In the genomic region with DNA sequence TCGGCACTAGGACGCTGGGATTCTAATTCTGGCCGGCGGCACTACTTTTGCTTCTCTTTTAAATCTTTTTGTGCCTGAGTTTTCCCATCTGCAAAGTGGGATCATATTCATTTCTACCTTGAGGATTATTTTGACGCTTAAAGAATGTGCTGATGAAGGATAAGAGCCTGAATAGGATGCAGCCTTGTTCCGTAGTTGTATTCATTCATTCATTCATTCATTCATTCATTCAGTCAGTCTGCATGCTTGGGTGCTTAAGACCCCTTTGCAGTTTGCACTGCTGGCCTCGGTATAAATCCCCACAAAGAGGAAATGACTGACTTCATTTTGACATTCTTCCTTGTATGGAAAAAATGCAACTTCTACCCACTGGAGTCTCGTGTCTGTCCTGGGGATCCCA, we compare ENCODE assay signal across 17 cellular contexts.
DNase-seq lines count a peak whose midpoint lies in the region; ATAC-seq, FAIRE-seq and TF ChIP-seq lines count a peak whose summit lies in the region.
"Had no signal": no experiment of that assay in that cellular context is flagged by ENCODE, and none has a peak within 500 bp of the region (broad histone marks: within the 10 kb centered on the region; RNA-seq: fewer than 3 reads in every experiment).

No MANE protein-coding gene starts in this region.

- H3K36me3 ChIP-seq in GM12878 (ENCODE audit: control insufficient read depth in 2 of 2, insufficient read depth in 2 of 2, low read length in 1 of 2) (peaks cover 0 to 2% of the 10 kb centered on the region in 2 experiments), mucosa of rectum (ENCODE audit: control insufficient read depth in 2 of 2, insufficient read depth in 2 of 2, low read length in 2 of 2) (peaks cover 0 to 3% of the 10 kb centered on the region in 2 donors), stomach smooth muscle (ENCODE audit: control insufficient read depth in 2 of 2, insufficient read depth in 2 of 2, low read length in 2 of 2) (peaks cover 0 to 2% of the 10 kb centered on the region in 2 donors)
- H3K36me3 ChIP-seq: SJSA1 had no signal

- no peaks in the 10 kb centered on the region for H4K20me1 ChIP-seq in GM12878 (ENCODE audit: control insufficient read depth, insufficient read depth)

- peaks cover 26% of the 10 kb centered on the region for H3K79me2 ChIP-seq in GM12878 (ENCODE audit: control insufficient read depth, insufficient read depth, low read length)

- 73% methylated on average over 8 of the region's 8 CpGs for WGBS in GM12878 (ENCODE audit: insufficient coverage, insufficient replicate concordance, low lambda C conversion rate, missing lambda C conversion rate)

- RAD21 ChIA-PET in GM12878 (lab: Charles Lee; ENCODE audit: unreplicated experiment), result interaction anchor here (0.6 to 6.5 kb wide), 4 partner anchors 12 to 126 kb away, joined by 3 to 42 read pairs (median 14); no protein-coding TSS in a partner anchor

- SMC1A ChIA-PET in GM12878 (lab: Charles Lee; ENCODE audit: uncharacterized antibody, unreplicated experiment), result interaction anchor here (1.3 to 23.9 kb wide), 5 partner anchors 11 to 144 kb away, joined by 4 to 329 read pairs (median 5); no protein-coding TSS in a partner anchor

- peak overlapping the region; percentile 56 for H3K27ac ChIP-seq in GM12878 (ENCODE audit: control insufficient read depth, insufficient read depth)
- H3K27ac ChIP-seq in mucosa of rectum (ENCODE audit: low read depth in 2 of 2, low read length in 2 of 2), result peak overlapping the region; percentile 5 to 84
- H3K27ac ChIP-seq in stomach smooth muscle (ENCODE audit: low read length), result peak overlapping the region; percentile 90
- H3K27ac ChIP-seq: GM23248, SJSA1 had no signal

- POLR2A ChIA-PET in GM12878 (lab: Charles Lee), result interaction anchor here (0.6 to 1.3 kb wide), 3 partner anchors 8 to 37 kb away, joined by 3 to 4 read pairs (median 3); no protein-coding TSS in a partner anchor

- H2AFZ ChIP-seq in GM12878 (ENCODE audit: control insufficient read depth, low read depth, low read length), result no peak overlapping the region
- H2AFZ ChIP-seq: GM23248 had no signal

- BruUV-seq in GM12878 (replicated peaks; lab: Mats Ljungman, UMichigan), result no TSS peak

- no peak for TF ChIP-seq POLR2A in GM12878 (IDR thresholded peaks at IDR 0.05; ENCODE audit: low read depth, low read length)

- TF ChIP-seq EP300 in GM12878 (IDR thresholded peaks at IDR 0.05; ENCODE audit: borderline replicate concordance in 1 of 2, control insufficient read depth in 1 of 2, low read depth in 2 of 2, low read length in 2 of 2), result no peak

- in situ Hi-C loops in GM12878 (cut with MboI), result no loop called here

- ATAC-seq in GM12878, result no peak
- ATAC-seq in HG03460 (IDR thresholded peaks at IDR 0.05; ENCODE audit: unreplicated experiment), result no peak
- ATAC-seq: CD8-positive, alpha-beta T cell; HCT116 had no signal

- CTCF ChIA-PET in GM12878 (lab: Yijun Ruan, JAX), result interaction anchor here (0.6 to 1.3 kb wide), 6 partner anchors 8 to 124 kb away, joined by 3 to 5 read pairs (median 3); no protein-coding TSS in a partner anchor

- H3K27me3 ChIP-seq in GM12878 (replicated peaks in 1 of 2; ENCODE audit: control insufficient read depth in 2 of 2, insufficient read depth in 2 of 2, low read length in 1 of 2), result no peaks in the 10 kb centered on the region
- H3K27me3 ChIP-seq in mucosa of rectum (ENCODE audit: control insufficient read depth in 2 of 2, insufficient read depth in 2 of 2, low read length in 2 of 2), result no peaks in the 10 kb centered on the region
- H3K27me3 ChIP-seq in stomach smooth muscle (ENCODE audit: control insufficient read depth in 1 of 2, insufficient read depth in 2 of 2, low read length in 2 of 2), result no peaks in the 10 kb centered on the region

- H3K9ac ChIP-seq in GM12878 (ENCODE audit: control insufficient read depth, insufficient read depth, low read length), result no peak overlapping the region
- H3K9ac ChIP-seq in mucosa of rectum (ENCODE audit: low read depth in 1 of 2, low read length in 2 of 2), result peak overlapping the region in 1 of 2 donors; percentile 57
- no peak overlapping the region for H3K9ac ChIP-seq in stomach smooth muscle (ENCODE audit: low read length in 2 of 2)
- H3K9ac ChIP-seq: GM23248 had no signal

- FAIRE-seq in GM12878 (lab: Jason Lieb, UNC), result no peak
- FAIRE-seq in frontal cortex (lab: Jason Lieb, UNC), result no peak

- TF ChIP-seq CTCF in GM12878 (IDR thresholded peaks at IDR 0.05 in 2 of 3, conservative IDR thresholded peaks at IDR 0.05 in 1 of 3; ENCODE audit: control insufficient read depth in 2 of 3, extremely low read depth in 1 of 3, insufficient read depth in 1 of 3, low read depth in 3 of 3, low read length in 3 of 3), result no peak

- no peak for TF ChIP-seq RAD21 in GM12878 (IDR thresholded peaks at IDR 0.05; ENCODE audit: insufficient read depth, low read depth, low read length)

- H3K4me1 ChIP-seq in GM12878 (ENCODE audit: control insufficient read depth, insufficient read depth, low read length) (peaks cover 18% of the 10 kb centered on the region), mucosa of rectum (ENCODE audit: control insufficient read depth in 2 of 2, insufficient read depth in 2 of 2, low read length in 2 of 2) (peaks cover 19 to 52% of the 10 kb centered on the region in 2 donors), stomach smooth muscle (ENCODE audit: control insufficient read depth, insufficient read depth, low read length) (peaks cover 61% of the 10 kb centered on the region)
- H3K4me1 ChIP-seq: SJSA1 had no signal

- H3K4me3 ChIP-seq in GM12878, result no peak overlapping the region
- H3K4me3 ChIP-seq in mucosa of rectum (ENCODE audit: low read length in 2 of 2), result no peak overlapping the region
- H3K4me3 ChIP-seq in stomach smooth muscle (ENCODE audit: low read length in 2 of 2), result peak overlapping the region in 1 of 2 donors; percentile 15
- H3K4me3 ChIP-seq: GM23248, SJSA1 had no signal

- H3K9me3 ChIP-seq in GM12878 (replicated peaks; ENCODE audit: control insufficient read depth, insufficient read depth, low read length) (no peaks in the 10 kb centered on the region), mucosa of rectum (ENCODE audit: control insufficient read depth in 2 of 2, low read length in 2 of 2) (no peaks in the 10 kb centered on the region), stomach smooth muscle (ENCODE audit: control insufficient read depth in 2 of 2, low read length in 2 of 2) (no peaks in the 10 kb centered on the region)

- intact Hi-C loops in GM12878 (cut with micrococcal nuclease; ENCODE audit: unreplicated experiment), result no loop called here

- DNase-seq in CD1c-positive myeloid dendritic cell (ENCODE audit: extremely low spot score), result peak; percentile 41
- DNase-seq in GM12878 (ENCODE audit: low read depth, low spot score), result no peak
- no peak for DNase-seq in SKM-1 treated with dmso at 0.1 percent for 144 hours (lab: John Stamatoyannopoulos, UW; ENCODE audit: unreplicated experiment)
- DNase-seq in frontal cortex (ENCODE audit: low spot score in 2 of 2), result no peak
- DNase-seq: CD8-positive, alpha-beta T cell; DMS79 treated with DMSO at 0.1 percent for 48 hours; NCI-H1417; NCI-H187 treated with DMSO at 0.1 percent for 48 hours; NCI-H446 treated with DMSO at 0.1 percent for 48 hours; NCI-H748 treated with DMSO at 0.1 percent for 48 hours; PC-3 had no signal

- peak overlapping the region; percentile 28; the same call in 1 of the 2 replicates for H3K4me2 ChIP-seq in GM12878 (ENCODE audit: control insufficient read depth, insufficient read depth)

TF ChIP-seq in GM12878, 131 proteins besides CTCF, POLR2A, EP300 and RAD21:
- TF ChIP-seq, protein P1, sequence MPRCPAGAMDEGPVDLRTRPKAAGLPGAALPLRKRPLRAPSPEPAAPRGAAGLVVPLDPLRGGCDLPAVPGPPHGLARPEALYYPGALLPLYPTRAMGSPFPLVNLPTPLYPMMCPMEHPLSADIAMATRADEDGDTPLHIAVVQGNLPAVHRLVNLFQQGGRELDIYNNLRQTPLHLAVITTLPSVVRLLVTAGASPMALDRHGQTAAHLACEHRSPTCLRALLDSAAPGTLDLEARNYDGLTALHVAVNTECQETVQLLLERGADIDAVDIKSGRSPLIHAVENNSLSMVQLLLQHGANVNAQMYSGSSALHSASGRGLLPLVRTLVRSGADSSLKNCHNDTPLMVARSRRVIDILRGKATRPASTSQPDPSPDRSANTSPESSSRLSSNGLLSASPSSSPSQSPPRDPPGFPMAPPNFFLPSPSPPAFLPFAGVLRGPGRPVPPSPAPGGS (IDR thresholded peaks at IDR 0.05; ENCODE audit: borderline replicate concordance, insufficient read depth, low read depth, low read length, poor library complexity, severe bottlenecking), result no peak
- TF ChIP-seq SPI1 (IDR thresholded peaks at IDR 0.05; ENCODE audit: borderline replicate concordance, insufficient read depth, low read depth, low read length) (0 out of 2 replicates have a peak, but pooled peaks have one; percentile 3), SREBF1 (IDR thresholded peaks at IDR 0.05; ENCODE audit: low read length) (no peak), IKZF1 (conservative IDR thresholded peaks at IDR 0.05) (no peak), KLF5 (IDR thresholded peaks at IDR 0.05; ENCODE audit: partially characterized antibody) (no peak), NRF1 (conservative IDR thresholded peaks at IDR 0.05; ENCODE audit: low read depth, low read length) (no peak), LARP7 (IDR thresholded peaks at IDR 0.05) (no peak), ZNF207 (IDR thresholded peaks at IDR 0.05; ENCODE audit: borderline replicate concordance) (no peak), ZNF24 (IDR thresholded peaks at IDR 0.05) (peak; percentile 96), ATF7 (IDR thresholded peaks at IDR 0.05; ENCODE audit: low read depth) (no peak), ZBED1 (IDR thresholded peaks at IDR 0.05; ENCODE audit: borderline replicate concordance) (no peak), ZNF217 (IDR thresholded peaks at IDR 0.05) (no peak), HDAC2 (IDR thresholded peaks at IDR 0.05) (no peak)
